Comparison of ENCODE assay signal across 1 cellular context in the genomic region with DNA sequence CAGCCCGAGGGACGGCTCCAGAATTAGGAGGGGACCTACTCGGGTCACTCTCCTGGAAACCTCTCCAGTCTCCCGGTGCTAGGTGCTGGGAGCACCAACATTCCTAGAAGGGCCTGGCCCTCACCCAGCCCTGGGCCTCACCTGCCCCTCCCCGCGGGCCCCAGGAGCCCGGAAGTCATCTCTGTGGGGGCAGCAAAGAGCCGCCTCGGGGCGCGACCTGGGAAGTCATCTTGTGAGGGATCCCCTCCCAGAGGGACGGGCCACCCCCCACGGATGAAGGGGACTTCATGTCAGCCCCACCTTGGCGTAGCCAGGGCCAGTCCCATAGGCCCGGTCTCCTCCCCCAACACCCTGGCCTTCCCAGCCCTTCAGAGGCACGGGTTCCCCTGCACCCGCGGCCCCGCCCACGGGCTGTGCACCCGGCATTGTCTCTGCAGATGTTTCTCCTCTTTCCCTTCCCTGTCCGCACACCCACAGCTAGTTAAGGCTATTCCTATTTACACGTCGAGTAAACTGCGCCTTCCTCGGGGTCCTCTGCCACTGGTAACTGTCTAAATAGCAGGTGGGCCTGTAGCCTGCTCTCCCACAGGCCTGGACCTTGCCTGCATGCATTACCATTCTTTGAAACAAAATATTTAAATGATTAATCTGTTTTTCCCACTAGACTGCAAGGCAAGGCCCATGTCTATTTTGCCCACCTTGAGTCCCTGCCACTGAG.
TF ChIP-seq lines count a peak whose summit lies in the region.

No MANE protein-coding gene starts in this region.

TF ChIP-seq in H1, 55 proteins besides CTCF, POLR2A, EP300 and RAD21:
- TF ChIP-seq, protein P1, sequence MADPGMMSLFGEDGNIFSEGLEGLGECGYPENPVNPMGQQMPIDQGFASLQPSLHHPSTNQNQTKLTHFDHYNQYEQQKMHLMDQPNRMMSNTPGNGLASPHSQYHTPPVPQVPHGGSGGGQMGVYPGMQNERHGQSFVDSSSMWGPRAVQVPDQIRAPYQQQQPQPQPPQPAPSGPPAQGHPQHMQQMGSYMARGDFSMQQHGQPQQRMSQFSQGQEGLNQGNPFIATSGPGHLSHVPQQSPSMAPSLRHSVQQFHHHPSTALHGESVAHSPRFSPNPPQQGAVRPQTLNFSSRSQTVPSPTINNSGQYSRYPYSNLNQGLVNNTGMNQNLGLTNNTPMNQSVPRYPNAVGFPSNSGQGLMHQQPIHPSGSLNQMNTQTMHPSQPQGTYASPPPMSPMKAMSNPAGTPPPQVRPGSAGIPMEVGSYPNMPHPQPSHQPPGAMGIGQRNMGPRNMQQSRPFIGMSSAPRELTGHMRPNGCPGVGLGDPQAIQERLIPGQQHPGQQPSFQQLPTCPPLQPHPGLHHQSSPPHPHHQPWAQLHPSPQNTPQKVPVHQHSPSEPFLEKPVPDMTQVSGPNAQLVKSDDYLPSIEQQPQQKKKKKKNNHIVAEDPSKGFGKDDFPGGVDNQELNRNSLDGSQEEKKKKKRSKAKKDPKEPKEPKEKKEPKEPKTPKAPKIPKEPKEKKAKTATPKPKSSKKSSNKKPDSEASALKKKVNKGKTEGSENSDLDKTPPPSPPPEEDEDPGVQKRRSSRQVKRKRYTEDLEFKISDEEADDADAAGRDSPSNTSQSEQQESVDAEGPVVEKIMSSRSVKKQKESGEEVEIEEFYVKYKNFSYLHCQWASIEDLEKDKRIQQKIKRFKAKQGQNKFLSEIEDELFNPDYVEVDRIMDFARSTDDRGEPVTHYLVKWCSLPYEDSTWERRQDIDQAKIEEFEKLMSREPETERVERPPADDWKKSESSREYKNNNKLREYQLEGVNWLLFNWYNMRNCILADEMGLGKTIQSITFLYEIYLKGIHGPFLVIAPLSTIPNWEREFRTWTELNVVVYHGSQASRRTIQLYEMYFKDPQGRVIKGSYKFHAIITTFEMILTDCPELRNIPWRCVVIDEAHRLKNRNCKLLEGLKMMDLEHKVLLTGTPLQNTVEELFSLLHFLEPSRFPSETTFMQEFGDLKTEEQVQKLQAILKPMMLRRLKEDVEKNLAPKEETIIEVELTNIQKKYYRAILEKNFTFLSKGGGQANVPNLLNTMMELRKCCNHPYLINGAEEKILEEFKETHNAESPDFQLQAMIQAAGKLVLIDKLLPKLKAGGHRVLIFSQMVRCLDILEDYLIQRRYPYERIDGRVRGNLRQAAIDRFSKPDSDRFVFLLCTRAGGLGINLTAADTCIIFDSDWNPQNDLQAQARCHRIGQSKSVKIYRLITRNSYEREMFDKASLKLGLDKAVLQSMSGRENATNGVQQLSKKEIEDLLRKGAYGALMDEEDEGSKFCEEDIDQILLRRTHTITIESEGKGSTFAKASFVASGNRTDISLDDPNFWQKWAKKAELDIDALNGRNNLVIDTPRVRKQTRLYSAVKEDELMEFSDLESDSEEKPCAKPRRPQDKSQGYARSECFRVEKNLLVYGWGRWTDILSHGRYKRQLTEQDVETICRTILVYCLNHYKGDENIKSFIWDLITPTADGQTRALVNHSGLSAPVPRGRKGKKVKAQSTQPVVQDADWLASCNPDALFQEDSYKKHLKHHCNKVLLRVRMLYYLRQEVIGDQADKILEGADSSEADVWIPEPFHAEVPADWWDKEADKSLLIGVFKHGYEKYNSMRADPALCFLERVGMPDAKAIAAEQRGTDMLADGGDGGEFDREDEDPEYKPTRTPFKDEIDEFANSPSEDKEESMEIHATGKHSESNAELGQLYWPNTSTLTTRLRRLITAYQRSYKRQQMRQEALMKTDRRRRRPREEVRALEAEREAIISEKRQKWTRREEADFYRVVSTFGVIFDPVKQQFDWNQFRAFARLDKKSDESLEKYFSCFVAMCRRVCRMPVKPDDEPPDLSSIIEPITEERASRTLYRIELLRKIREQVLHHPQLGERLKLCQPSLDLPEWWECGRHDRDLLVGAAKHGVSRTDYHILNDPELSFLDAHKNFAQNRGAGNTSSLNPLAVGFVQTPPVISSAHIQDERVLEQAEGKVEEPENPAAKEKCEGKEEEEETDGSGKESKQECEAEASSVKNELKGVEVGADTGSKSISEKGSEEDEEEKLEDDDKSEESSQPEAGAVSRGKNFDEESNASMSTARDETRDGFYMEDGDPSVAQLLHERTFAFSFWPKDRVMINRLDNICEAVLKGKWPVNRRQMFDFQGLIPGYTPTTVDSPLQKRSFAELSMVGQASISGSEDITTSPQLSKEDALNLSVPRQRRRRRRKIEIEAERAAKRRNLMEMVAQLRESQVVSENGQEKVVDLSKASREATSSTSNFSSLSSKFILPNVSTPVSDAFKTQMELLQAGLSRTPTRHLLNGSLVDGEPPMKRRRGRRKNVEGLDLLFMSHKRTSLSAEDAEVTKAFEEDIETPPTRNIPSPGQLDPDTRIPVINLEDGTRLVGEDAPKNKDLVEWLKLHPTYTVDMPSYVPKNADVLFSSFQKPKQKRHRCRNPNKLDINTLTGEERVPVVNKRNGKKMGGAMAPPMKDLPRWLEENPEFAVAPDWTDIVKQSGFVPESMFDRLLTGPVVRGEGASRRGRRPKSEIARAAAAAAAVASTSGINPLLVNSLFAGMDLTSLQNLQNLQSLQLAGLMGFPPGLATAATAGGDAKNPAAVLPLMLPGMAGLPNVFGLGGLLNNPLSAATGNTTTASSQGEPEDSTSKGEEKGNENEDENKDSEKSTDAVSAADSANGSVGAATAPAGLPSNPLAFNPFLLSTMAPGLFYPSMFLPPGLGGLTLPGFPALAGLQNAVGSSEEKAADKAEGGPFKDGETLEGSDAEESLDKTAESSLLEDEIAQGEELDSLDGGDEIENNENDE (IDR thresholded peaks at IDR 0.05; ENCODE audit: insufficient replicate concordance, low read length), result no peak
- TF ChIP-seq E2F6 (IDR thresholded peaks at IDR 0.05), result peak; percentile 47; the same call in 1 of the 2 replicates
- TF ChIP-seq HDAC2 (IDR thresholded peaks at IDR 0.05; ENCODE audit: borderline replicate concordance in 1 of 2, low read depth in 2 of 2, low read length in 2 of 2), result 0 out of 4 replicates have a peak, but pooled peaks of 1 of the 2 experiments have one; percentile 4
- no peak for TF ChIP-seq KDM4A (IDR thresholded peaks at IDR 0.05; ENCODE audit: low read depth, low read length, severe bottlenecking)
- no peak for TF ChIP-seq SUZ12 (IDR thresholded peaks at IDR 0.05; ENCODE audit: low read length)
- no peak for TF ChIP-seq JUND (IDR thresholded peaks at IDR 0.05; ENCODE audit: low read length)
